31 cellular contexts compared by ENCODE assay signal in the genomic region with DNA sequence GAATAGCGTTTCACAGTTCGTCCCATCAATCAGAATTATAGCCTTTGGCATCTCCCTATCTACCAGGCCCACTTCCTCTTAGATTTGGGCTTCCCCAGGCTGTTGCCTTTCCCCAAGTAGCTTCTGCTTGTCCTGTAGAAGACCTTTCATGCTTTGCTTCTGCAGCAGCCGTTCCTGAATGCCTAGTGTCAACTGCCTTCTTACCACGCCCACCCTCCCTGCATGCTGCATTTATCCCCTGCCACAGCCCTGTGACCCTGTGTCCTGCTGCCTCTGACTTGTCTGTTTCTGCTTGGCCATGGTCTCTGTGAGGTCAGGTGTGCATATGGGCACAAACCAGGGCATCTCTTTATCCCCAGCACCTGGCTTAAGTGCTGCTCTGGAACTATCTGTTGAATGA. TPM values are rescaled to one million over a fixed set of nuclear protein-coding genes. Genes with fewer than 3 reads are reported as not detected.
DNase-seq lines count a peak whose midpoint lies in the region; ATAC-seq and TF ChIP-seq lines count a peak whose summit lies in the region.
"Had no signal": no experiment of that assay in that cellular context is flagged by ENCODE, and none has a peak within 500 bp of the region (broad histone marks: within the 10 kb centered on the region; RNA-seq: fewer than 3 reads in every experiment).

No MANE protein-coding gene starts in this region.

- H3K36me3 Mint-ChIP-seq in T-helper 1 cell treated with Interleukin-12 subunit alpha and Interleukin-12 subunit beta and Interleukin-4 antibody, amounts not matched to agents 30 μg/mL and 1 μg/mL, for 36 hours (ENCODE audit: low read depth) = peaks cover 46% of the 10 kb centered on the region
- peaks cover 100% of the 10 kb centered on the region for H3K36me3 Mint-ChIP-seq in stimulated activated effector memory CD8-positive, alpha-beta T cell treated with anti-CD3 and anti-CD28 coated beads, Interleukin-12 subunit alpha, Interleukin-12 subunit beta, amount 100 ng/mL, for 72 hours

- H3K27me3 ChIP-seq in testis = no peaks in the 10 kb centered on the region
- H3K27me3 ChIP-seq: BE2C had no signal

- no peak overlapping the region for H3K4me3 Mint-ChIP-seq in T-helper 1 cell treated with Interleukin-12 subunit alpha and Interleukin-12 subunit beta and Interleukin-4 antibody, amounts not matched to agents 30 μg/mL and 1 μg/mL, for 36 hours
- H3K4me3 Mint-ChIP-seq in stimulated activated effector memory CD8-positive, alpha-beta T cell treated with anti-CD3 and anti-CD28 coated beads, Interleukin-12 subunit alpha, Interleukin-12 subunit beta, amount 100 ng/mL, for 72 hours = no peak overlapping the region
- H3K4me3 Mint-ChIP-seq: CD14-positive monocyte; CD8-positive, alpha-beta memory T cell; GM23338; H9 had no signal

- H3K27ac Mint-ChIP-seq in T-helper 1 cell treated with Interleukin-12 subunit alpha and Interleukin-12 subunit beta and Interleukin-4 antibody, amounts not matched to agents 30 μg/mL and 1 μg/mL, for 36 hours = peak overlapping the region; percentile 16
- peak overlapping the region; percentile 35 for H3K27ac Mint-ChIP-seq in stimulated activated effector memory CD8-positive, alpha-beta T cell treated with anti-CD3 and anti-CD28 coated beads, Interleukin-12 subunit alpha, Interleukin-12 subunit beta, amount 100 ng/mL, for 72 hours
- H3K27ac Mint-ChIP-seq: GM23338 had no signal

- intact Hi-C loops in testis (cut with DNase I; ENCODE audit: low total_unique reads) = no loop called here

- no peaks in the 10 kb centered on the region for H3K9me3 Mint-ChIP-seq in T-helper 1 cell treated with Interleukin-12 subunit alpha and Interleukin-12 subunit beta and Interleukin-4 antibody, amounts not matched to agents 30 μg/mL and 1 μg/mL, for 36 hours
- no peaks in the 10 kb centered on the region for H3K9me3 Mint-ChIP-seq in stimulated activated effector memory CD8-positive, alpha-beta T cell treated with anti-CD3 and anti-CD28 coated beads, Interleukin-12 subunit alpha, Interleukin-12 subunit beta, amount 100 ng/mL, for 72 hours
- H3K9me3 Mint-ChIP-seq: CD14-positive monocyte; CD8-positive, alpha-beta memory T cell; GM23338; H9 had no signal

- DNase-seq in T-helper 1 cell = no peak
- peak; percentile 63 for DNase-seq in MV-4-11 (lab: John Stamatoyannopoulos, UW)
- no peak for DNase-seq in left lobe of liver (ENCODE audit: low spot score)
- no peak for DNase-seq in stimulated activated effector memory CD8-positive, alpha-beta T cell treated with anti-CD3 and anti-CD28 coated beads, Interleukin-12 subunit alpha, Interleukin-12 subunit beta, amount 100 ng/mL, for 72 hours (ENCODE audit: low spot score in 2 of 2)
- no peak for DNase-seq in testis
- no peak for DNase-seq in SKM-1 (lab: John Stamatoyannopoulos, UW; ENCODE audit: unreplicated experiment)
- no peak for DNase-seq in AG08396 (ENCODE audit: low spot score)
- DNase-seq: BE2C; CD8-positive, alpha-beta memory T cell; DMS 273 treated with DMSO at 0.1 percent for 48 hours; DMS79; EL; GDM1; H9; Karpas-422; NCI-H1105; NCI-H146; NCI-H1930; NCI-H446 treated with DMSO at 0.1 percent for 48 hours; NCI-H526; NCI-H82; NK-92 treated with Interleukin-12 subunit alpha and Interleukin-12 subunit beta, amount 100 ng/mL, for 24 hours; PC-9 had no signal

- no peaks in the 10 kb centered on the region for H3K4me1 Mint-ChIP-seq in T-helper 1 cell treated with Interleukin-12 subunit alpha and Interleukin-12 subunit beta and Interleukin-4 antibody, amounts not matched to agents 30 μg/mL and 1 μg/mL, for 36 hours (ENCODE audit: low read depth)
- peaks cover 8% of the 10 kb centered on the region for H3K4me1 Mint-ChIP-seq in stimulated activated effector memory CD8-positive, alpha-beta T cell treated with anti-CD3 and anti-CD28 coated beads, Interleukin-12 subunit alpha, Interleukin-12 subunit beta, amount 100 ng/mL, for 72 hours
- H3K4me1 Mint-ChIP-seq: CD14-positive monocyte; CD8-positive, alpha-beta memory T cell; GM23338; H9 had no signal

- no peak overlapping the region for H3K4me3 ChIP-seq in testis
- H3K4me3 ChIP-seq: GM23338, PC-9 had no signal

- H3K27ac ChIP-seq in testis = no peak overlapping the region
- H3K27ac ChIP-seq: 22Rv1, PC-9 had no signal

- H3K27me3 Mint-ChIP-seq in T-helper 1 cell treated with Interleukin-12 subunit alpha and Interleukin-12 subunit beta and Interleukin-4 antibody, amounts not matched to agents 30 μg/mL and 1 μg/mL, for 36 hours (ENCODE audit: low read depth) = no peaks in the 10 kb centered on the region
- H3K27me3 Mint-ChIP-seq: CD8-positive, alpha-beta memory T cell had no signal

- peak; percentile 14 for ATAC-seq in left lobe of liver
- no peak for ATAC-seq in stimulated activated effector memory CD8-positive, alpha-beta T cell treated with anti-CD3 and anti-CD28 coated beads, Interleukin-12 subunit alpha, Interleukin-12 subunit beta, amount 100 ng/mL, for 72 hours
- ATAC-seq: GM23338, HepG2, Right ventricle myocardium inferior had no signal

- H3K36me3 ChIP-seq in testis (ENCODE audit: low read depth, missing control alignments) = no peaks in the 10 kb centered on the region

- no peaks in the 10 kb centered on the region for H3K4me1 ChIP-seq in testis
- H3K4me1 ChIP-seq: BE2C had no signal

- 60 to 86% methylated on average over 4 of the region's 4 CpGs for WGBS in testis, 2 donors

- no peak for TF ChIP-seq POLR2A in testis (IDR thresholded peaks at IDR 0.05)

- H3K9me3 ChIP-seq in testis = no peaks in the 10 kb centered on the region
- H3K9me3 ChIP-seq: BE2C had no signal

- TF ChIP-seq CTCF in testis (IDR thresholded peaks at IDR 0.05) = no peak

RNA-seq across cellular contexts. Expression of a gene that starts 56.3 kb away (rescaled TPM):
- total RNA-seq in left lobe of liver (25.1 TPM), testis (100 to 1,000 TPM; 146 to 168 TPM)
- polyA plus RNA-seq in testis (ENCODE audit: insufficient read depth, low read depth, low replicate concordance) = 45.2 TPM

RNA-seq across cellular contexts. Expression of a gene that starts 56.5 kb away (rescaled TPM):
- total RNA-seq in left lobe of liver (not detected), testis (not detected)
- polyA plus RNA-seq in testis (ENCODE audit: insufficient read depth, low read depth, low replicate concordance) = not detected
- total RNA-seq: CD8-positive, alpha-beta memory T cell; GM23338; H9; HepG2; HT1080; PC-9; Right ventricle myocardium inferior; RPMI7951 had no signal
- polyA plus RNA-seq: CD14-positive monocyte; CD8-positive, alpha-beta memory T cell; GM23338; HepG2 had no signal
